ENCODE assay signal across 1 cellular context in the genomic region with DNA sequence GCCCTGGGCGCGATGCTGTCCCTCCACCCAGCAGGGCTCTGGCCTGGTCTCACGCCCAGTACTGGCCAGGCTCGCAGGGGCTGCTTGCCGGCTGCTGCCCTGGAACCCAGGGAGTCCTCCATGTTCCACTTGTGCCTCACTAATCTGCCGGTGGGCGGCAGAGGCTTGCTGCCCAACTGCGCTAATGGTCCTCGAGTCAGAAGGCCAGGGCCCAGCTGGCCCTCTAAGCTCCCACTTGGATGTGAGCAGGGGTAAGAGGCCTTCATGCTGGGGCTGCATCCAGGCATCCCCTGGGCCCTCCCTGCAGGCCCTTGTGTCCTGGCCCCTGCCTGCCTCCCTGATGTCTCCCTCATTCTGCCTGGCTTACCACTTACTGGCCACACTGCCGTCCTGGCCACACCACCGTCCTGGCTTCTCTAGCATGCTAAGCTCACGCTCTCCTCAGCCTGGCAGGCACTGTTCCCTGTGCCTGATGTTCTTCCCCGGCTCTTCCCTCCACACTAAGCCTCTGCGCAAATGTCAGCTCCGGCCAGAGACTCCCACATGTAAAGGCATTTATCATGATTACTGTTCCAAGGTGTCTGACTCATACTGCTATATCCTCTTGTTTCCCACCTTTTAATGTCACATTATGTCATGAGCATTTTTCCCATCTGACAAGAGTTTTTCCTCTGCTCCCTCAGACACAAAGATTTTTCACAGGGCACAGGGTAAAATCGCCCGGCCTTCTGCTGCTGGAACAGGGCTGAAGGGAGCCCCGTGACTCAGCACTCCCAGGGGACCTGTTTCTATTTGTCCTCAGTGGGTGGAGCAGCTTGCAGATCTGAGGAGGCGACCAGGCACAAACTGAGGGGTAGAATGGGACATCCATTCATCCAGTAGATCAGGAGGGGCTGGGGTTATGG.
TF ChIP-seq lines count a peak whose summit lies in the region.

No MANE protein-coding gene starts in this region.

TF ChIP-seq in IMR-90, 13 proteins besides CTCF, POLR2A, EP300 and RAD21 (continued from another document):
- TF ChIP-seq CEBPB (IDR thresholded peaks at IDR 0.05; ENCODE audit: low read depth, low read length) (no peak), MXI1 (IDR thresholded peaks at IDR 0.05; ENCODE audit: borderline replicate concordance, low read depth, low read length) (peak; percentile 21; the same call in 1 of the 2 replicates), NFE2L2 (IDR thresholded peaks at IDR 0.05; ENCODE audit: low read depth, low read length) (peak; percentile 79), MAFK (IDR thresholded peaks at IDR 0.05; ENCODE audit: low read depth, low read length) (peak; percentile 35; the same call in 1 of the 2 replicates), CHD1 (IDR thresholded peaks at IDR 0.05; ENCODE audit: low read depth, low read length) (no peak), FOS (IDR thresholded peaks at IDR 0.05; ENCODE audit: low read depth, low read length) (0 out of 2 replicates have a peak, but pooled peaks have one; percentile 29)
